ENCODE assay signal across 27 cellular contexts in genomic region chr3:133905376-133905775, GRCh38. TPM values are rescaled to one million over a fixed set of nuclear protein-coding genes. Genes with fewer than 3 reads are reported as not detected.
DNase-seq lines count a peak whose midpoint lies in the region; ATAC-seq, FAIRE-seq and TF ChIP-seq lines count a peak whose summit lies in the region.
"Had no signal": no experiment of that assay in that cellular context is flagged by ENCODE, and none has a peak within 500 bp of the region (broad histone marks: within the 10 kb centered on the region; RNA-seq: fewer than 3 reads in every experiment).

No MANE protein-coding gene starts in this region.

- FAIRE-seq in K562 (lab: Jason Lieb, UNC) = no peak
- FAIRE-seq: GM12878 had no signal

- H3K9ac ChIP-seq in K562 (ENCODE audit: insufficient read depth in 1 of 2, low read depth in 2 of 2, low read length in 2 of 2) = no peak overlapping the region
- H3K9ac ChIP-seq: BLaER1 had no signal

- TF ChIP-seq EP300 in K562 (IDR thresholded peaks at IDR 0.05; ENCODE audit: low read length) = no peak

- H3K27me3 Mint-ChIP-seq in osteocyte (ENCODE audit: unreplicated experiment) (peaks cover 47% of the 10 kb centered on the region), immature natural killer cell (ENCODE audit: low read depth in 3 of 3) (peaks cover 0 to 4% (median 2%) of the 10 kb centered on the region in 3 donors)

- no peak for TF ChIP-seq CTCF in K562 (IDR thresholded peaks at IDR 0.05 in 2 of 3, conservative IDR thresholded peaks at IDR 0.05 in 1 of 3; ENCODE audit: insufficient read depth in 2 of 3, low read depth in 1 of 3, low read length in 3 of 3)
- TF ChIP-seq CTCF in osteocyte (IDR thresholded peaks at IDR 0.05) = no peak

- no peaks in the 10 kb centered on the region for H3K79me2 ChIP-seq in K562 (ENCODE audit: control insufficient read depth, insufficient read depth, low read length)

- H3K9me1 ChIP-seq in K562 (ENCODE audit: control insufficient read depth, insufficient read depth, low read length) = no peaks in the 10 kb centered on the region

- H3K4me1 Mint-ChIP-seq in osteocyte (ENCODE audit: unreplicated experiment) (peaks cover 10% of the 10 kb centered on the region), immature natural killer cell (no peaks in the 10 kb centered on the region)
- H3K4me1 Mint-ChIP-seq: CD4-positive, CD25-positive, alpha-beta regulatory T cell had no signal

- H3K27me3 ChIP-seq in K562 (ENCODE audit: control insufficient read depth in 2 of 2, insufficient read depth in 2 of 2, low read length in 2 of 2) = no peaks in the 10 kb centered on the region
- H3K27me3 ChIP-seq: BLaER1 had no signal

- H3K4me2 ChIP-seq in K562 (ENCODE audit: insufficient read depth, low read length) = no peak overlapping the region
- H3K4me2 ChIP-seq: BLaER1, PC-9 had no signal

- POLR2A ChIA-PET in K562 (lab: Yijun Ruan, JAX) = interaction anchor here (0.8 kb wide), 1 partner anchor 32 kb away, joined by 4 read pairs; no protein-coding TSS in a partner anchor

- H3K27ac Mint-ChIP-seq in osteocyte (ENCODE audit: unreplicated experiment) (no peak overlapping the region), immature natural killer cell (no peak overlapping the region)
- H3K27ac Mint-ChIP-seq: CD4-positive, CD25-positive, alpha-beta regulatory T cell had no signal

- no peaks in the 10 kb centered on the region for H3K9me3 ChIP-seq in K562 (replicated peaks; ENCODE audit: control insufficient read depth, insufficient read depth, low read depth, low read length)
- H3K9me3 ChIP-seq: BLaER1, SJSA1 had no signal

- H3K4me1 ChIP-seq in K562 (replicated peaks in 1 of 2; ENCODE audit: control insufficient read depth in 2 of 2, insufficient read depth in 2 of 2, low read length in 2 of 2) = no peaks in the 10 kb centered on the region; a peak in 1 of 5 replicates
- H3K4me1 ChIP-seq: BLaER1, SJSA1 had no signal

- H3K4me3 Mint-ChIP-seq in osteocyte (ENCODE audit: unreplicated experiment) (no peak overlapping the region), immature natural killer cell (no peak overlapping the region)
- H3K4me3 Mint-ChIP-seq: CD4-positive, CD25-positive, alpha-beta regulatory T cell had no signal

- CTCF ChIA-PET in K562 (lab: Yijun Ruan, JAX; ENCODE audit: low intra/inter-chr PET ratio) = no interaction called here

- DNase-seq in NCI-H748 (lab: John Stamatoyannopoulos, UW; ENCODE audit: unreplicated experiment) = peak; percentile 43
- DNase-seq in NCI-H748 treated with DMSO at 0.1 percent for 48 hours (lab: John Stamatoyannopoulos, UW) = no peak
- DNase-seq in NCI-H1048 (lab: John Stamatoyannopoulos, UW) = peak; percentile 0
- no peak for DNase-seq in K562 (ENCODE audit: extremely low read depth in 1 of 4, low spot score in 3 of 4)
- DNase-seq in osteocyte (ENCODE audit: extremely low spot score, unreplicated experiment) = peak; percentile 17
- no peak for DNase-seq in immature natural killer cell
- DNase-seq: CD4-positive, CD25-positive, alpha-beta regulatory T cell; DMS79; EL; GDM1; MV-4-11; NCI-H1694; NCI-H2029 treated with DMSO at 0.1 percent for 48 hours; NCI-H2171 treated with DMSO at 0.1 percent for 48 hours; NCI-H345; NCI-H510A treated with DMSO at 0.1 percent for 48 hours; NCI-H82; NK-92 treated with Interleukin-12 subunit alpha and Interleukin-12 subunit beta, amount 100 ng/mL, for 24 hours; PC-9; Right ventricle myocardium superior; RPMI8226 had no signal

- in situ Hi-C loops in K562 (cut with MboI) = loop anchor here (25.0 kb wide), 1 partner anchor 243 kb away; the partner anchor contains the start of gene TOPBP1

- 0% methylated on average over 3 of the region's 3 CpGs for WGBS in K562 (ENCODE audit: insufficient coverage, low coverage, missing lambda C conversion rate)

- H3K36me3 Mint-ChIP-seq in osteocyte (ENCODE audit: unreplicated experiment) = peaks cover 2% of the 10 kb centered on the region
- no peaks in the 10 kb centered on the region for H3K36me3 Mint-ChIP-seq in immature natural killer cell
- H3K36me3 Mint-ChIP-seq: CD4-positive, CD25-positive, alpha-beta regulatory T cell had no signal

- no peak for TF ChIP-seq RAD21 in K562 (CRISPR knock-in tag; conservative IDR thresholded peaks at IDR 0.05 in 1 of 2, IDR thresholded peaks at IDR 0.05 in 1 of 2)

- ATAC-seq in K562 (no peak), GM19455 (IDR thresholded peaks at IDR 0.05; ENCODE audit: unreplicated experiment) (no peak)
- ATAC-seq: GM12878, HCT116 had no signal

- H4K20me1 ChIP-seq in K562 (replicated peaks; ENCODE audit: control insufficient read depth, insufficient read depth, low read length) = no peaks in the 10 kb centered on the region
- H4K20me1 ChIP-seq: BLaER1 had no signal

- no peaks in the 10 kb centered on the region for H3K36me3 ChIP-seq in K562 (ENCODE audit: control insufficient read depth, insufficient read depth, low read length)
- H3K36me3 ChIP-seq: BLaER1, SJSA1 had no signal

- no peak overlapping the region for H3K4me3 ChIP-seq in K562
- H3K4me3 ChIP-seq: BLaER1, GM12878, PC-9, SJSA1 had no signal

- H2AFZ ChIP-seq in K562 (ENCODE audit: low read depth, low read length) = no peak overlapping the region
- H2AFZ ChIP-seq: PC-9 had no signal

- no peak for TF ChIP-seq POLR2A in K562 (conservative IDR thresholded peaks at IDR 0.05)

- peaks cover 9% of the 10 kb centered on the region for H3K9me3 Mint-ChIP-seq in osteocyte (ENCODE audit: unreplicated experiment)
- H3K9me3 Mint-ChIP-seq in immature natural killer cell = peaks cover 0 to 3% (median 0%) of the 10 kb centered on the region in 6 donors

- BruUV-seq in K562 (replicated peaks; lab: Mats Ljungman, UMichigan) = no TSS peak

- intact Hi-C loops in K562 (cut with micrococcal nuclease) = no loop called here

- H3K27ac ChIP-seq in K562 (ENCODE audit: extremely low read depth, low read depth, low read length) = no peak overlapping the region
- H3K27ac ChIP-seq: BLaER1, HL-60, PC-9, SJSA1 had no signal

TF ChIP-seq in K562, 482 proteins besides CTCF, POLR2A, EP300 and RAD21:
- peak; percentile 92 for TF ChIP-seq RFX1 (IDR thresholded peaks at IDR 0.05)
- no peak for TF ChIP-seq ZMIZ1 (IDR thresholded peaks at IDR 0.05; ENCODE audit: low read depth in 2 of 2, low read length in 2 of 2)
- TF ChIP-seq PKNOX1 (IDR thresholded peaks at IDR 0.05) = peak; percentile 56; the same call in 1 of the 2 replicates

RNA-seq across cellular contexts. Expression of gene RAB6B, which starts 9.7 kb away (rescaled TPM):
- 4.9 and 6.7 TPM in 2 replicates for total RNA-seq in K562 (2011; cell fraction: chromatin; rRNA removed; ENCODE audit: low replicate concordance)
- 3.8 and 5.0 TPM in 2 replicates for total RNA-seq in K562 (2011; cell fraction: nucleolus; rRNA removed)
- 5.4 and 9.9 TPM in 2 replicates for total RNA-seq in K562 (2011; cell fraction: nucleoplasm; rRNA removed)
- total RNA-seq in K562 (2014; rRNA removed) = 0.82 and 0.98 TPM in 2 replicates
- 1.5 and 1.7 TPM in 2 replicates for total RNA-seq in K562 (2014; rRNA removed; fragmentation: Illumina TruSeq; extraction: Trizol)
- 0.69 and 1.4 TPM in 2 replicates for total RNA-seq in K562 (2015; rRNA removed; fragmentation: Illumina TruSeq; extraction: Trizol)
- total RNA-seq in K562 (2021) = 9.8 and 11.4 TPM in 2 replicates
- polyA plus RNA-seq in K562 (2011; rRNA removed) = 11.3 and 18.1 TPM in 2 replicates
- 11.5 and 18.2 TPM in 2 replicates for polyA plus RNA-seq in K562 (2011; cell fraction: cytosol; rRNA removed)
- 12.1 and 16.6 TPM in 2 replicates for polyA plus RNA-seq in K562 (2011; cell fraction: nucleus; rRNA removed)
- polyA plus RNA-seq in K562 (2012) = 6.3 and 12.8 TPM in 2 replicates
- polyA plus RNA-seq in K562 (2014; fragmentation: Illumina TruSeq; extraction: Trizol) = 5.2 and 6.3 TPM in 2 replicates
- polyA plus RNA-seq in K562 (2014; fragmentation: Nextera tagmentation; extraction: Ambion mirVana) = under 1 TPM; 0.60 to 0.97 TPM
- polyA plus RNA-seq in K562 (2014; rRNA removed) = 3.0 and 6.7 TPM in 2 replicates
- 12.7 and 20.1 TPM in 2 replicates for polyA minus RNA-seq in K562 (2011; rRNA and poly(A)+ RNA removed)
- polyA minus RNA-seq in K562 (2011; cell fraction: cytosol; rRNA and poly(A)+ RNA removed) = 6.1 and 8.3 TPM in 2 replicates
- polyA minus RNA-seq in K562 (2011; cell fraction: nucleus; rRNA and poly(A)+ RNA removed) = 4.3 and 4.7 TPM in 2 replicates
- 7.8 and 11.3 TPM in 2 replicates for total RNA-seq in osteocyte
- under 1 TPM in 2 of 3 donors, not detected in 1; 0.46 to 0.53 TPM for polyA plus RNA-seq in immature natural killer cell
- total RNA-seq: GM12878 had no signal

Comparison
In these comparisons a context has a peak if more than half of its experiments do, and no peak if none do; other contexts are left out.
1. DNase-seq: peak in NCI-H748 (single experiment), NCI-H1048 (single experiment) and osteocyte (single experiment); none in NCI-H748 treated with DMSO at 0.1 percent for 48 hours (single experiment), K562 (0 of 4) and immature natural killer cell (0 of 3).